ENCODE assay signal across 18 cellular contexts in genomic region chr17:6681671-6682070, GRCh38. TPM values are rescaled to one million over a fixed set of nuclear protein-coding genes. Genes with fewer than 3 reads are reported as not detected.
DNase-seq lines count a peak whose midpoint lies in the region; ATAC-seq, FAIRE-seq and TF ChIP-seq lines count a peak whose summit lies in the region.
"Had no signal": no experiment of that assay in that cellular context is flagged by ENCODE, and none has a peak within 500 bp of the region (broad histone marks: within the 10 kb centered on the region; RNA-seq: fewer than 3 reads in every experiment).

No MANE protein-coding gene starts in this region.

- H3K9ac ChIP-seq in BLaER1: no peak overlapping the region
- H3K9ac ChIP-seq in keratinocyte (ENCODE audit: control insufficient read depth, extremely low read depth, insufficient read depth, low read length): no peak overlapping the region
- H3K9ac ChIP-seq: BLaER1 treated with 17β-estradiol and CSF1 and Interleukin-3, amounts not matched to agents 10 nM and 100 nM had no signal

- H3K27me3 ChIP-seq in BLaER1 (peaks cover 36% of the 10 kb centered on the region), keratinocyte (ENCODE audit: control insufficient read depth, extremely low read depth, insufficient read depth, low read length) (no peaks in the 10 kb centered on the region), vagina (no peaks in the 10 kb centered on the region)

- no peak for TF ChIP-seq POLR2A in vagina (IDR thresholded peaks at IDR 0.05)

- H3K36me3 ChIP-seq in BLaER1 (no peaks in the 10 kb centered on the region), keratinocyte (ENCODE audit: control insufficient read depth in 2 of 2, extremely low read depth in 1 of 2, insufficient read depth in 2 of 2, low read length in 2 of 2) (no peaks in the 10 kb centered on the region), vagina (no peaks in the 10 kb centered on the region)
- H3K36me3 ChIP-seq: BLaER1 treated with 17β-estradiol and CSF1 and Interleukin-3, amounts not matched to agents 10 nM and 100 nM; HAP-1 had no signal

- H4K20me1 ChIP-seq in BLaER1 (peaks cover 21% of the 10 kb centered on the region), keratinocyte (ENCODE audit: control insufficient read depth, extremely low read depth, insufficient read depth, low read length) (no peaks in the 10 kb centered on the region)

- no peak overlapping the region for H2AFZ ChIP-seq in keratinocyte (ENCODE audit: control insufficient read depth, low read length)

- peak; percentile 80 for DNase-seq in epithelial cell of esophagus (ENCODE audit: low read depth)
- DNase-seq in keratinocyte (ENCODE audit: low read depth, low spot score): no peak
- no peak for DNase-seq in globus pallidus (ENCODE audit: low spot score)
- no peak for DNase-seq in mucosa of gallbladder (ENCODE audit: low spot score)
- DNase-seq in vagina (ENCODE audit: extremely low spot score in 2 of 2): no peak
- DNase-seq: 8988T; Calu3; CD8-positive, alpha-beta T cell; DMS79 treated with DMSO at 0.1 percent for 48 hours; GF-D8 had no signal

- H3K79me2 ChIP-seq in keratinocyte (ENCODE audit: control insufficient read depth, insufficient read depth, low read length): no peaks in the 10 kb centered on the region

- H3K27ac ChIP-seq in BLaER1 (no peak overlapping the region), VCaP (peak overlapping the region; percentile 26), keratinocyte (ENCODE audit: control insufficient read depth, insufficient read depth, low read length) (peak overlapping the region; percentile 16), vagina (no peak overlapping the region)
- H3K27ac ChIP-seq: BLaER1 treated with 17β-estradiol and CSF1 and Interleukin-3, amounts not matched to agents 10 nM and 100 nM had no signal

- peak overlapping the region; percentile 66; the same call in 1 of the 2 replicates for H3K4me2 ChIP-seq in BLaER1
- H3K4me2 ChIP-seq in keratinocyte (ENCODE audit: control insufficient read depth, extremely low read depth, insufficient read depth, low read depth, low read length): peak overlapping the region; percentile 22

- H3K4me1 ChIP-seq in BLaER1: peaks cover 49% of the 10 kb centered on the region
- H3K4me1 ChIP-seq in keratinocyte (ENCODE audit: control insufficient read depth, extremely low read depth, insufficient read depth, low read length): peaks cover 17% of the 10 kb centered on the region
- H3K4me1 ChIP-seq in vagina: no peaks in the 10 kb centered on the region
- H3K4me1 ChIP-seq: HAP-1 had no signal

- peak; percentile 98 for FAIRE-seq in keratinocyte (lab: Jason Lieb, UNC)
- FAIRE-seq: H1 had no signal

- intact Hi-C loops in vagina (cut with DNase I): no loop called here

- no peak for ATAC-seq in GM18907 (IDR thresholded peaks at IDR 0.05; ENCODE audit: unreplicated experiment)
- ATAC-seq: CD8-positive, alpha-beta T cell had no signal

- H3K9me1 ChIP-seq in keratinocyte (ENCODE audit: control insufficient read depth, extremely low read depth, insufficient read depth, low read length): no peaks in the 10 kb centered on the region

- H3K9me3 ChIP-seq in BLaER1: no peaks in the 10 kb centered on the region
- H3K9me3 ChIP-seq in keratinocyte (ENCODE audit: control insufficient read depth, low read depth, low read length): no peaks in the 10 kb centered on the region
- H3K9me3 ChIP-seq in vagina: no peaks in the 10 kb centered on the region
- H3K9me3 ChIP-seq: HAP-1 had no signal

- no peak for TF ChIP-seq CTCF in VCaP (conservative IDR thresholded peaks at IDR 0.05)
- no peak for TF ChIP-seq CTCF in epithelial cell of esophagus (IDR thresholded peaks at IDR 0.05; ENCODE audit: insufficient read depth, low read depth, low read length, missing control alignments)
- no peak for TF ChIP-seq CTCF in keratinocyte (optimal IDR thresholded peaks at IDR 0.05 in 1 of 3, IDR thresholded peaks at IDR 0.05 in 1 of 3, conservative IDR thresholded peaks at IDR 0.05 in 1 of 3; ENCODE audit: extremely low read depth in 1 of 3, insufficient read depth in 2 of 3, low read length in 3 of 3)
- TF ChIP-seq CTCF in vagina (IDR thresholded peaks at IDR 0.05): no peak

- no peak overlapping the region for H3K4me3 ChIP-seq in BLaER1
- no peak overlapping the region for H3K4me3 ChIP-seq in epithelial cell of esophagus (ENCODE audit: low read length)
- no peak overlapping the region for H3K4me3 ChIP-seq in keratinocyte (ENCODE audit: control insufficient read depth in 2 of 3, extremely low read depth in 1 of 3, insufficient read depth in 2 of 3, low read depth in 1 of 3, low read length in 3 of 3)
- H3K4me3 ChIP-seq in vagina: no peak overlapping the region
- H3K4me3 ChIP-seq: BLaER1 treated with 17β-estradiol and CSF1 and Interleukin-3, amounts not matched to agents 10 nM and 100 nM; HAP-1 had no signal

- dilution Hi-C loops in keratinocyte (cut with MboI; ENCODE audit: extremely low pct_ligation_motif_present, low sequenced_read_pairs): no loop called here

RNA-seq across cellular contexts. Expression of gene C17orf100, which starts 30.1 kb away (rescaled TPM):
- polyA plus RNA-seq in keratinocyte: 0.49 to 0.72 TPM (median 0.53 TPM) in 3 replicates
- polyA plus RNA-seq in keratinocyte (2011; ENCODE audit: low read depth): not detected
- polyA plus RNA-seq in keratinocyte (2011; cell fraction: cytosol; rRNA removed): 0.56 and 0.69 TPM in 2 replicates
- polyA plus RNA-seq in keratinocyte (2011; cell fraction: nucleus; rRNA removed): 0.65 and 0.78 TPM in 2 replicates
- 1.5 and 2.1 TPM in 2 replicates for polyA plus RNA-seq in keratinocyte (2012; ENCODE audit: low replicate concordance)
- 0.10 to 0.23 TPM in 2 of 3 replicates, not detected in the other for polyA minus RNA-seq in keratinocyte
- polyA minus RNA-seq in keratinocyte (2011; cell fraction: cytosol; rRNA and poly(A)+ RNA removed): not detected
- 0.63 and 0.85 TPM in 2 replicates for polyA minus RNA-seq in keratinocyte (2011; cell fraction: nucleus; rRNA and poly(A)+ RNA removed)
- total RNA-seq in mucosa of gallbladder (3.3 TPM), vagina (3.2 TPM)

RNA-seq across cellular contexts. Expression of gene MED31, which starts 30.3 kb away (rescaled TPM):
- 21.7 to 49.0 TPM (median 30.6 TPM) in 3 replicates for polyA plus RNA-seq in keratinocyte
- polyA plus RNA-seq in keratinocyte (2011; ENCODE audit: low read depth): 11.7 TPM
- polyA plus RNA-seq in keratinocyte (2011; cell fraction: cytosol; rRNA removed): 17.8 and 43.6 TPM in 2 replicates
- 33.3 and 34.8 TPM in 2 replicates for polyA plus RNA-seq in keratinocyte (2011; cell fraction: nucleus; rRNA removed)
- 21.5 and 26.7 TPM in 2 replicates for polyA plus RNA-seq in keratinocyte (2012; ENCODE audit: low replicate concordance)
- polyA minus RNA-seq in keratinocyte: 4.6 to 7.8 TPM (median 5.8 TPM) in 3 replicates
- polyA minus RNA-seq in keratinocyte (2011; cell fraction: cytosol; rRNA and poly(A)+ RNA removed): 3.3 TPM
- 3.0 and 5.8 TPM in 2 replicates for polyA minus RNA-seq in keratinocyte (2011; cell fraction: nucleus; rRNA and poly(A)+ RNA removed)
- total RNA-seq in mucosa of gallbladder: 16.9 TPM
- total RNA-seq in vagina: 13.3 TPM

RNA-seq across cellular contexts. Expression of gene SLC13A5, which starts 31.5 kb away (rescaled TPM):
- polyA plus RNA-seq in keratinocyte: 0.14 to 0.68 TPM (median 0.46 TPM) in 3 replicates
- 0.49 TPM for polyA plus RNA-seq in keratinocyte (2011; ENCODE audit: low read depth)
- polyA plus RNA-seq in keratinocyte (2011; cell fraction: cytosol; rRNA removed): 0.12 and 0.30 TPM in 2 replicates
- 0.71 and 1.2 TPM in 2 replicates for polyA plus RNA-seq in keratinocyte (2011; cell fraction: nucleus; rRNA removed)
- polyA plus RNA-seq in keratinocyte (2012; ENCODE audit: low replicate concordance): 0.34 and 0.95 TPM in 2 replicates
- polyA minus RNA-seq in keratinocyte: 0.59 to 5.9 TPM (median 0.64 TPM) in 3 replicates
- not detected for polyA minus RNA-seq in keratinocyte (2011; cell fraction: cytosol; rRNA and poly(A)+ RNA removed)
- polyA minus RNA-seq in keratinocyte (2011; cell fraction: nucleus; rRNA and poly(A)+ RNA removed): 1.8 TPM in 2 replicates
- 0.52 TPM for total RNA-seq in mucosa of gallbladder
- 1.7 TPM for total RNA-seq in vagina
- total RNA-seq: A673; CD8-positive, alpha-beta T cell had no signal
- polyA plus RNA-seq: AG04450 had no signal

RNA-seq across cellular contexts. Expression of gene TXNDC17, which starts 40.8 kb away (rescaled TPM):
- 938 to 1,215 TPM (median 1,093 TPM) in 3 replicates for polyA plus RNA-seq in keratinocyte
- 70.7 TPM for polyA plus RNA-seq in keratinocyte (2011; ENCODE audit: low read depth)
- polyA plus RNA-seq in keratinocyte (2011; cell fraction: cytosol; rRNA removed): 1,032 and 1,036 TPM in 2 replicates
- polyA plus RNA-seq in keratinocyte (2011; cell fraction: nucleus; rRNA removed): 399 and 521 TPM in 2 replicates
- 274 and 954 TPM in 2 replicates for polyA plus RNA-seq in keratinocyte (2012; ENCODE audit: low replicate concordance)
- 120 to 199 TPM (median 154 TPM) in 3 replicates for polyA minus RNA-seq in keratinocyte
- polyA minus RNA-seq in keratinocyte (2011; cell fraction: cytosol; rRNA and poly(A)+ RNA removed): 458 TPM
- 35.1 and 35.3 TPM in 2 replicates for polyA minus RNA-seq in keratinocyte (2011; cell fraction: nucleus; rRNA and poly(A)+ RNA removed)
- 101 TPM for total RNA-seq in mucosa of gallbladder
- total RNA-seq in vagina: 164 TPM

RNA-seq across cellular contexts. Expression of gene KIAA0753, which starts 41.2 kb away (rescaled TPM):
- polyA plus RNA-seq in keratinocyte: 6.6 to 11.6 TPM (median 8.3 TPM) in 3 replicates
- polyA plus RNA-seq in keratinocyte (2011; ENCODE audit: low read depth): 7.6 TPM
- polyA plus RNA-seq in keratinocyte (2011; cell fraction: cytosol; rRNA removed): 6.6 and 8.5 TPM in 2 replicates
- 32.2 and 32.7 TPM in 2 replicates for polyA plus RNA-seq in keratinocyte (2011; cell fraction: nucleus; rRNA removed)
- polyA plus RNA-seq in keratinocyte (2012; ENCODE audit: low replicate concordance): 5.2 and 10.5 TPM in 2 replicates
- 6.0 to 14.7 TPM (median 10.8 TPM) in 3 replicates for polyA minus RNA-seq in keratinocyte
- polyA minus RNA-seq in keratinocyte (2011; cell fraction: cytosol; rRNA and poly(A)+ RNA removed): 3.8 TPM
- 13.2 and 27.2 TPM in 2 replicates for polyA minus RNA-seq in keratinocyte (2011; cell fraction: nucleus; rRNA and poly(A)+ RNA removed)
- total RNA-seq in mucosa of gallbladder: 21.4 TPM
- 14.5 TPM for total RNA-seq in vagina

Comparison
In these comparisons a context has a peak if more than half of its experiments do, and no peak if none do; other contexts are left out.
1. H3K27ac ChIP-seq: peak in VCaP (single experiment) and keratinocyte (single experiment); none in BLaER1 (single experiment) and vagina (single experiment).